8 cellular contexts compared by ENCODE assay signal in genomic region chr2:42046819-42047487, GRCh38. TPM values are rescaled to one million over a fixed set of nuclear protein-coding genes. Genes with fewer than 3 reads are reported as not detected.
DNase-seq lines count a peak whose midpoint lies in the region; ATAC-seq, FAIRE-seq and TF ChIP-seq lines count a peak whose summit lies in the region.

No MANE protein-coding gene starts in this region.

- no peak for FAIRE-seq in RCC 7860 (lab: Jason Lieb, UNC)

- H3K36me3 ChIP-seq in brain microvascular endothelial cell (replicated peaks): no peaks in the 10 kb centered on the region
- no peaks in the 10 kb centered on the region for H3K36me3 ChIP-seq in right lobe of liver
- H3K36me3 ChIP-seq in transverse colon: no peaks in the 10 kb centered on the region

- intact Hi-C loops in right lobe of liver (cut with DNase I): no loop called here
- intact Hi-C loops in transverse colon (cut with DNase I; ENCODE audit: low total_unique reads): loop anchor here (5.0 kb wide), 2 partner anchors 80 to 130 kb away; no protein-coding TSS in a partner anchor

- peak in 3 of 4 donors; percentile 1 to 18 (median 4) for ATAC-seq in right lobe of liver

- H3K9me3 ChIP-seq in right lobe of liver: no peaks in the 10 kb centered on the region
- H3K9me3 ChIP-seq in transverse colon: no peaks in the 10 kb centered on the region

- DNase-seq in NCI-H1436 (lab: John Stamatoyannopoulos, UW) (peak; percentile 9), brain microvascular endothelial cell (no peak), right lobe of liver (no peak), transverse colon (no peak), dedifferentiated amniotic fluid mesenchymal stem cell (ENCODE audit: extremely low spot score) (no peak), RCC 7860 (ENCODE audit: low spot score) (no peak)
- DNase-seq in effector CD4-positive, alpha-beta T cell: no peak

- no peak overlapping the region for H3K27ac ChIP-seq in brain microvascular endothelial cell
- H3K27ac ChIP-seq in right lobe of liver: peak overlapping the region; percentile 47 to 78 (median 57)
- peak overlapping the region; percentile 85 to 93 (median 87) for H3K27ac ChIP-seq in transverse colon

- TF ChIP-seq EP300 in transverse colon (IDR thresholded peaks at IDR 0.05; ENCODE audit: low read depth): no peak

- 15% methylated on average over 8 of the region's 39 CpGs for WGBS in right lobe of liver (ENCODE audit: insufficient coverage, low coverage, low lambda C conversion rate, missing lambda C conversion rate)
- 8% methylated on average over 36 of the region's 39 CpGs; no CpG with 5 or more reads in 1 of the 2 donors for WGBS in transverse colon (ENCODE audit: low coverage in 1 of 2), 2 donors

- TF ChIP-seq POLR2A in right lobe of liver (IDR thresholded peaks at IDR 0.05) (no peak), transverse colon (IDR thresholded peaks at IDR 0.05) (no peak)

- H3K4me3 ChIP-seq in GM08714 (ENCODE audit: low read length): peak overlapping the region; percentile 48; the same call in 1 of the 2 replicates
- H3K4me3 ChIP-seq in brain microvascular endothelial cell (ENCODE audit: low read depth, low read length): peak overlapping the region; percentile 62
- H3K4me3 ChIP-seq in right lobe of liver: peak overlapping the region; percentile 67 to 80 (median 71)
- H3K4me3 ChIP-seq in transverse colon: peak overlapping the region; percentile 40 to 82 (median 66)

- H3K4me1 ChIP-seq in right lobe of liver: peaks cover 0 to 25% (median 5%) of the 10 kb centered on the region in 4 donors
- H3K4me1 ChIP-seq in transverse colon: peaks cover 8 to 41% (median 26%) of the 10 kb centered on the region in 4 donors

- in situ Hi-C loops in brain microvascular endothelial cell (cut with HindIII; ENCODE audit: low pct_ligation_motif_present, low sequenced_read_pairs) (no loop called here), transverse colon (cut with MboI; ENCODE audit: low pct_ligation_motif_present in 1 of 4, low pct_unique_long_range_greater_than_20kb in 1 of 4, low sequenced_read_pairs in 3 of 4) (no loop called here)

- no peaks in the 10 kb centered on the region for H3K27me3 ChIP-seq in brain microvascular endothelial cell (replicated peaks)
- no peaks in the 10 kb centered on the region for H3K27me3 ChIP-seq in right lobe of liver
- peaks cover 17% of the 10 kb centered on the region for H3K27me3 ChIP-seq in transverse colon

- no peak for TF ChIP-seq CTCF in brain microvascular endothelial cell (IDR thresholded peaks at IDR 0.05; ENCODE audit: low read depth, low read length, missing control alignments)
- TF ChIP-seq CTCF in right lobe of liver (IDR thresholded peaks at IDR 0.05): no peak
- TF ChIP-seq CTCF in transverse colon (IDR thresholded peaks at IDR 0.05): no peak

RNA-seq across cellular contexts. Expression of gene PKDCC, which starts 0.9 kb away (rescaled TPM):
- 10 to 100 TPM in 4 of 6 experiments, 1 to 10 TPM in 2; 8.2 to 20.9 (median 12.3) TPM for total RNA-seq in right lobe of liver
- 100 to 1,000 TPM in 1 of 4 donors, 10 to 100 TPM in 3; 60.6 to 108 (median 74.6) TPM for total RNA-seq in transverse colon
